29 cellular contexts compared by ENCODE assay signal in the genomic region with DNA sequence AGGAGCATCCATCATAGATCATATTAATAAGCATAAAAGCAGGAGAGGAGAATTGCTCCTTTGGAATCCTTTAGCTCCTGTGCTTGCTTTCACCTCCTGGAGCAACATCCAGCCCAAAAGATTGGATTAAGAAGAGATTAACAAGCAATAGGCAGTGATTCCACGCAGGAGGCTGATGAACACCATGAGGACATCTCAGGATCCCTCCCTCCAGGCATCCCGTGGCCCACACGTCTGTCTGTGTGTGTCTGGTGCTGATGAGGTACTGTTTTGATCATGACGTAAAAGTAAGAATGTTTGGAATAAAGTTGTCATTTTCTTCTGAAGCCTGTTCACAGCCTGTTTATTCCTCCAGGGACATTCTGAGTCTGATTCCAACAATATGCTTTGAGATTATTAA.
"Had no signal": no experiment of that assay in that cellular context is flagged by ENCODE, and none has a peak within 500 bp of the region (broad histone marks: within the 10 kb centered on the region; RNA-seq: fewer than 3 reads in every experiment).

No MANE protein-coding gene starts in this region.

- H3K36me3 ChIP-seq: neural progenitor cell, ovary, right lobe of liver, spleen, suprapubic skin, tibial artery, transverse colon, upper lobe of right lung, uterus had no signal

- H3K9ac ChIP-seq: neural progenitor cell, parathyroid adenoma had no signal

- DNase-seq: naive thymus-derived CD8-positive, alpha-beta T cell; occipital lobe; ovary; posterior cingulate gyrus; psoas muscle; right lobe of liver; spleen; stimulated activated CD4-positive, alpha-beta T cell treated with anti-CD3 and anti-CD28 coated beads, Interleukin-12 subunit alpha, Interleukin-12 subunit beta, amount 100 ng/mL, for 4 hours; stimulated activated CD4-positive, alpha-beta T cell treated with anti-CD3 and anti-CD28 coated beads, Interleukin-1b, Interleukin-23, amount 100 ng/mL, for 48 hours; stimulated activated CD4-positive, alpha-beta T cell treated with anti-CD3 and anti-CD28 coated beads, Interleukin-4, amount 100 ng/mL, for 1 hour; stimulated activated CD4-positive, alpha-beta T cell treated with anti-CD3 and anti-CD28 coated beads, Interleukin-4, amount 100 ng/mL, for 4 hours; stimulated activated CD8-positive, alpha-beta memory T cell treated with anti-CD3 and anti-CD28 coated beads, Interleukin-4, amount 100 ng/mL, for 48 hours; stimulated activated naive CD4-positive, alpha-beta T cell; stimulated activated naive CD8-positive, alpha-beta T cell treated with anti-CD3 and anti-CD28 coated beads, Interleukin-15, amount 100 ng/mL, for 72 hours; stimulated activated naive CD8-positive, alpha-beta T cell treated with anti-CD3 and anti-CD28 coated beads, Interleukin-15, Interleukin-2, amounts not matched to agents 100 U/mL and 50 U/mL, for 24 hours; substantia nigra; testis; tibial artery; transverse colon; upper lobe of right lung; uterus had no signal

- H3K4me3 ChIP-seq: neural progenitor cell, ovary, psoas muscle, right lobe of liver, skin epidermis, smooth muscle cell, spleen, suprapubic skin, testis, tibial artery, transverse colon, upper lobe of right lung, uterus had no signal

- ATAC-seq: naive thymus-derived CD8-positive, alpha-beta T cell; natural killer cell treated with Interleukin-12 subunit alpha and Interleukin-12 subunit beta and Interleukin-15 and Interleukin-18, amount 100 ng/mL, for 72 hours; psoas muscle; right cardiac atrium; right lobe of liver; stimulated activated memory B cell treated with anti-CD40 and anti-IgM and Interleukin-4, amounts not matched to agents 10 μg/mL and 1 μg/mL and 100 μg/mL, for 72 hours; stimulated activated naive CD8-positive, alpha-beta T cell treated with anti-CD3 and anti-CD28 coated beads, Interleukin-15, amount 100 ng/mL, for 72 hours; stimulated activated naive CD8-positive, alpha-beta T cell treated with anti-CD3 and anti-CD28 coated beads, Interleukin-15, Interleukin-2, amounts not matched to agents 100 U/mL and 50 U/mL, for 24 hours; upper lobe of right lung had no signal

- H3K4me2 ChIP-seq: neural progenitor cell, smooth muscle cell had no signal

- H3K79me2 ChIP-seq: parathyroid adenoma had no signal

- H3K4me1 ChIP-seq: neural progenitor cell, parathyroid adenoma, psoas muscle, right lobe of liver, spleen, suprapubic skin, testis, tibial artery, transverse colon, upper lobe of right lung, uterus had no signal

- H3K27ac ChIP-seq: neural progenitor cell, ovary, parathyroid adenoma, psoas muscle, right lobe of liver, skin epidermis, spleen, suprapubic skin, testis, tibial artery, transverse colon, upper lobe of right lung, uterus had no signal

- H2AFZ ChIP-seq: neural progenitor cell, parathyroid adenoma had no signal

- H3K27me3 ChIP-seq: neural progenitor cell, ovary, right lobe of liver, spleen, suprapubic skin, testis, tibial artery, transverse colon, upper lobe of right lung, uterus had no signal

- H3K9me3 ChIP-seq: ovary, psoas muscle, right lobe of liver, suprapubic skin, testis, tibial artery, transverse colon, upper lobe of right lung, uterus had no signal
